8 cellular contexts compared by ENCODE assay signal in genomic region chr16:30527635-30528178, GRCh38. TPM values are rescaled to one million over a fixed set of nuclear protein-coding genes. Genes with fewer than 3 reads are reported as not detected.
DNase-seq lines count a peak whose midpoint lies in the region; ATAC-seq and TF ChIP-seq lines count a peak whose summit lies in the region.

No MANE protein-coding gene starts in this region.

- no peaks in the 10 kb centered on the region for H3K9me3 Mint-ChIP-seq in activated CD4-positive, alpha-beta T cell treated with anti-CD3 and anti-CD28 coated beads for 36 hours (ENCODE audit: low read depth)
- peaks cover 4% of the 10 kb centered on the region for H3K9me3 Mint-ChIP-seq in type B pancreatic cell

- H3K4me3 Mint-ChIP-seq in activated CD4-positive, alpha-beta T cell treated with anti-CD3 and anti-CD28 coated beads for 36 hours, result peak overlapping the region; percentile 55
- peak overlapping the region; percentile 89 for H3K4me3 Mint-ChIP-seq in type B pancreatic cell

- TF ChIP-seq CTCF in astrocyte of the spinal cord (IDR thresholded peaks at IDR 0.05; ENCODE audit: low read depth, low read length), result no peak
- TF ChIP-seq CTCF in lower lobe of right lung (IDR thresholded peaks at IDR 0.05), result no peak
- TF ChIP-seq CTCF in type B pancreatic cell (conservative IDR thresholded peaks at IDR 0.05), result no peak

- ATAC-seq in activated CD4-positive, alpha-beta T cell treated with anti-CD3 and anti-CD28 coated beads for 36 hours, result no peak
- ATAC-seq in lower lobe of right lung (no peak), HG03469 (IDR thresholded peaks at IDR 0.05; ENCODE audit: unreplicated experiment) (no peak), GM19328 (IDR thresholded peaks at IDR 0.05; ENCODE audit: unreplicated experiment) (no peak)

- in situ Hi-C loops in astrocyte of the spinal cord (cut with HindIII; ENCODE audit: low sequenced_read_pairs), result no loop called here

- H3K4me3 ChIP-seq in astrocyte of the spinal cord (ENCODE audit: low read depth, low read length), result peak overlapping the region; percentile 70
- H3K4me3 ChIP-seq in lower lobe of right lung, result peak overlapping the region; percentile 88

- peaks cover 13% of the 10 kb centered on the region for H3K36me3 Mint-ChIP-seq in activated CD4-positive, alpha-beta T cell treated with anti-CD3 and anti-CD28 coated beads for 36 hours (ENCODE audit: low read depth)
- peaks cover 6% of the 10 kb centered on the region for H3K36me3 Mint-ChIP-seq in type B pancreatic cell

- H3K27ac ChIP-seq in lower lobe of right lung, result peak overlapping the region; percentile 98

- H3K27ac Mint-ChIP-seq in activated CD4-positive, alpha-beta T cell treated with anti-CD3 and anti-CD28 coated beads for 36 hours, result peak overlapping the region; percentile 62
- H3K27ac Mint-ChIP-seq in type B pancreatic cell, result peak overlapping the region; percentile 100

- intact Hi-C loops in activated CD4-positive, alpha-beta T cell treated with anti-CD3 and anti-CD28 coated beads for 36 hours (cut with DNase I, micrococcal nuclease), result loop anchor here (1.0 to 5.0 kb wide), 19 partner anchors 31 to 547 kb away; partner anchors contain the start of genes DCTPP1 (in 2 of the 2), ZNF764 (in 2 of the 2), FBRS (in 1 of the 2) and ITGAL (in 1 of the 2)
- intact Hi-C loops in lower lobe of right lung (cut with DNase I), result no loop called here

- H3K4me1 Mint-ChIP-seq in activated CD4-positive, alpha-beta T cell treated with anti-CD3 and anti-CD28 coated beads for 36 hours, result peaks cover 37% of the 10 kb centered on the region
- peaks cover 35% of the 10 kb centered on the region for H3K4me1 Mint-ChIP-seq in type B pancreatic cell (ENCODE audit: unreplicated experiment)

- peaks cover 23% of the 10 kb centered on the region for H3K4me1 ChIP-seq in lower lobe of right lung

- CTCF ChIA-PET in activated CD4-positive, alpha-beta T cell treated with anti-CD3 and anti-CD28 coated beads for 36 hours (lab: Charles Lee), result interaction anchor here (0.7 to 1.2 kb wide), 3 partner anchors 43 to 107 kb away, joined by 3 to 4 read pairs (median 3); no protein-coding TSS in a partner anchor

- H3K27me3 ChIP-seq in lower lobe of right lung (ENCODE audit: low read depth), result no peaks in the 10 kb centered on the region

- peak; percentile 41 for DNase-seq in activated CD4-positive, alpha-beta T cell treated with anti-CD3 and anti-CD28 coated beads for 36 hours
- no peak for DNase-seq in activated CD4-positive, alpha-beta T cell treated with anti-CD3 and anti-CD28 coated beads for 4 hours
- DNase-seq in NAMALWA (ENCODE audit: low spot score), result peak; percentile 92
- no peak for DNase-seq in astrocyte of the spinal cord (ENCODE audit: low read depth, low spot score)
- DNase-seq in lower lobe of right lung, result peak; percentile 57
- DNase-seq in type B pancreatic cell (ENCODE audit: extremely low spot score, unreplicated experiment), result no peak

- H3K36me3 ChIP-seq in lower lobe of right lung, result peaks cover 32% of the 10 kb centered on the region

- no peaks in the 10 kb centered on the region for H3K27me3 Mint-ChIP-seq in activated CD4-positive, alpha-beta T cell treated with anti-CD3 and anti-CD28 coated beads for 36 hours
- no peaks in the 10 kb centered on the region for H3K27me3 Mint-ChIP-seq in type B pancreatic cell

- no peaks in the 10 kb centered on the region for H3K9me3 ChIP-seq in lower lobe of right lung

- POLR2A ChIA-PET in activated CD4-positive, alpha-beta T cell treated with anti-CD3 and anti-CD28 coated beads for 36 hours (lab: Charles Lee), result interaction anchor here (0.8 to 1.1 kb wide), 4 partner anchors 8 to 70 kb away, joined by 3 to 8 read pairs (median 4); no protein-coding TSS in a partner anchor

RNA-seq across cellular contexts. Expression of gene ZNF768, which starts 1.3 kb away (rescaled TPM):
- total RNA-seq in activated CD4-positive, alpha-beta T cell treated with anti-CD3 and anti-CD28 coated beads for 36 hours, result 10 to 100 TPM in 1 of 2 experiments, 1 to 10 TPM in 1; 8.9 to 11.1 TPM
- 24.9 TPM for total RNA-seq in lower lobe of right lung
- total RNA-seq in type B pancreatic cell (ENCODE audit: low replicate concordance), result 58.7 and 59.6 TPM in 2 replicates

RNA-seq across cellular contexts. Expression of gene ZNF747, which starts 7.0 kb away (rescaled TPM):
- total RNA-seq in activated CD4-positive, alpha-beta T cell treated with anti-CD3 and anti-CD28 coated beads for 36 hours, result 1 to 10 TPM; 6.3 to 8.0 TPM
- total RNA-seq in lower lobe of right lung (9.3 TPM), type B pancreatic cell (ENCODE audit: low replicate concordance) (9.3 and 11.4 TPM in 2 replicates)

RNA-seq across cellular contexts. Expression of gene ZNF764, which starts 30.5 kb away (rescaled TPM):
- total RNA-seq in activated CD4-positive, alpha-beta T cell treated with anti-CD3 and anti-CD28 coated beads for 36 hours, result 10 to 100 TPM in 1 of 2 experiments, 1 to 10 TPM in 1; 8.0 to 11.2 TPM
- total RNA-seq in lower lobe of right lung (8.4 TPM), type B pancreatic cell (ENCODE audit: low replicate concordance) (16.8 and 20.2 TPM in 2 replicates)

RNA-seq across cellular contexts. Expression of gene ZNF688, which starts 43.8 kb away (rescaled TPM):
- 1 to 10 TPM; 7.1 to 9.1 TPM for total RNA-seq in activated CD4-positive, alpha-beta T cell treated with anti-CD3 and anti-CD28 coated beads for 36 hours
- total RNA-seq in lower lobe of right lung (13.5 TPM), type B pancreatic cell (ENCODE audit: low replicate concordance) (9.8 and 14.3 TPM in 2 replicates)

RNA-seq across cellular contexts. Expression of gene ITGAL, which starts 55.2 kb away (rescaled TPM):
- total RNA-seq in activated CD4-positive, alpha-beta T cell treated with anti-CD3 and anti-CD28 coated beads for 36 hours, result 100 to 1,000 TPM; 210 to 222 TPM
- total RNA-seq in lower lobe of right lung (127 TPM), type B pancreatic cell (ENCODE audit: low replicate concordance) (0.33 and 0.48 TPM in 2 replicates)

Comparison
In these comparisons a context has a peak if more than half of its experiments do, and no peak if none do; other contexts are left out.
1. DNase-seq: peak in activated CD4-positive, alpha-beta T cell treated with anti-CD3 and anti-CD28 coated beads for 36 hours (single experiment), NAMALWA (single experiment) and lower lobe of right lung (single experiment); none in activated CD4-positive, alpha-beta T cell treated with anti-CD3 and anti-CD28 coated beads for 4 hours (0 of 2), astrocyte of the spinal cord (single experiment) and type B pancreatic cell (single experiment).